19 cellular contexts compared by ENCODE assay signal in the genomic region with DNA sequence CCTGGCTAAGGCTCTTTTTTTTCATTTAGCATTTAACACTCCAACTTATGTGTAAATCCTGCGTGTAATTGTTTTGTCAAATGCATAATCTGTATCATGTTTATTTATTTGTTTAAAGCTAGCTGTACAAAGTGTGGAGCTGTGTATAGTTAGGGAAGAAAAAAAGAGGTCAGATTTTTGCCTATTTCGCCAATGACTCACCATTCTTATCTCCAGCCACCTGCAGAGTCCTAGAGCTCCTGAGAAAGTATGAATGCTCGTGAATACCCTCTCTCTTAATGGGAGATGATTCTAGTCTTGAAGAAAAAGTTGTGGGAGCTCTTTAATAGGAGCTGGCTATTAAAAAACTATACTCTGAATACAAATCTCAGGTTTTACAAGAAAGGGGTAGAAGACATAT.
DNase-seq lines count a peak whose midpoint lies in the region; ATAC-seq and TF ChIP-seq lines count a peak whose summit lies in the region.
"Had no signal": no experiment of that assay in that cellular context is flagged by ENCODE, and none has a peak within 500 bp of the region (broad histone marks: within the 10 kb centered on the region; RNA-seq: fewer than 3 reads in every experiment).

No MANE protein-coding gene starts in this region.

- in situ Hi-C loops in astrocyte of the spinal cord (cut with HindIII; ENCODE audit: low sequenced_read_pairs): no loop called here

- POLR2A ChIA-PET in HEK293 (lab: Yijun Ruan, JAX): no interaction called here

- H3K36me3 ChIP-seq in HEK293 (ENCODE audit: control insufficient read depth in 2 of 2, insufficient read depth in 1 of 2, low read length in 2 of 2): no peaks in the 10 kb centered on the region
- H3K36me3 ChIP-seq: BE2C had no signal

- no peak overlapping the region for H3K27ac ChIP-seq in HEK293 (ENCODE audit: extremely low read depth, low read depth, low read length)
- no peak overlapping the region for H3K27ac ChIP-seq in caudate nucleus (ENCODE audit: low read depth, low read length)
- H3K27ac ChIP-seq: A549, C4-2B, HL-60 had no signal

- CTCF ChIA-PET in HEK293 (lab: Yijun Ruan, JAX): interaction anchor here (1.1 kb wide), 1 partner anchor 22 kb away, joined by 7 read pairs; no protein-coding TSS in a partner anchor

- H3K9me3 ChIP-seq in HEK293 (ENCODE audit: control insufficient read depth, insufficient read depth, low read depth, low read length): no peaks in the 10 kb centered on the region
- H3K9me3 ChIP-seq: A549, BE2C had no signal

- ATAC-seq in HG03460 (IDR thresholded peaks at IDR 0.05; ENCODE audit: unreplicated experiment) (no peak), GM18870 (IDR thresholded peaks at IDR 0.05; ENCODE audit: unreplicated experiment) (no peak)
- ATAC-seq: A549, GM23338 had no signal

- TF ChIP-seq CTCF in HEK293 (tag by site-specific recombination; IDR thresholded peaks at IDR 0.05) (no peak), astrocyte of the spinal cord (IDR thresholded peaks at IDR 0.05; ENCODE audit: low read depth, low read length) (no peak)

- DNase-seq in M059J (ENCODE audit: low read depth) (peak; percentile 2), astrocyte of the spinal cord (ENCODE audit: low read depth, low spot score) (peak; percentile 27), non-pigmented ciliary epithelial cell (ENCODE audit: low read depth) (peak; percentile 32), NCI-H1694 treated with DMSO at 0.1 percent for 48 hours (lab: John Stamatoyannopoulos, UW) (no peak), caudate nucleus (lab: John Stamatoyannopoulos, UW) (no peak)
- DNase-seq: BE2C; CD4-positive, alpha-beta memory T cell; DMS79; EL; H9; HFFc6; KG1 had no signal

- no peaks in the 10 kb centered on the region for H3K4me1 ChIP-seq in HEK293 (ENCODE audit: control insufficient read depth, insufficient read depth, low read length)
- H3K4me1 ChIP-seq: A549, BE2C had no signal

- no peak overlapping the region for H3K4me3 ChIP-seq in HEK293 (ENCODE audit: low read depth, low read length)
- H3K4me3 ChIP-seq in astrocyte of the spinal cord (ENCODE audit: low read depth, low read length): no peak overlapping the region
- H3K4me3 ChIP-seq: A549, GM23338 had no signal

TF ChIP-seq in HEK293, 187 proteins besides CTCF, POLR2A, EP300 and RAD21:
- TF ChIP-seq GFI1B (tag by site-specific recombination; IDR thresholded peaks at IDR 0.05) (0 out of 2 replicates have a peak, but pooled peaks have one; percentile 17), OSR2 (tag by site-specific recombination; IDR thresholded peaks at IDR 0.05) (peak; percentile 24; the same call in 1 of the 2 replicates), BCL11B (tag by site-specific recombination; IDR thresholded peaks at IDR 0.05; ENCODE audit: low read depth) (no peak)
- TF ChIP-seq, protein P1, sequence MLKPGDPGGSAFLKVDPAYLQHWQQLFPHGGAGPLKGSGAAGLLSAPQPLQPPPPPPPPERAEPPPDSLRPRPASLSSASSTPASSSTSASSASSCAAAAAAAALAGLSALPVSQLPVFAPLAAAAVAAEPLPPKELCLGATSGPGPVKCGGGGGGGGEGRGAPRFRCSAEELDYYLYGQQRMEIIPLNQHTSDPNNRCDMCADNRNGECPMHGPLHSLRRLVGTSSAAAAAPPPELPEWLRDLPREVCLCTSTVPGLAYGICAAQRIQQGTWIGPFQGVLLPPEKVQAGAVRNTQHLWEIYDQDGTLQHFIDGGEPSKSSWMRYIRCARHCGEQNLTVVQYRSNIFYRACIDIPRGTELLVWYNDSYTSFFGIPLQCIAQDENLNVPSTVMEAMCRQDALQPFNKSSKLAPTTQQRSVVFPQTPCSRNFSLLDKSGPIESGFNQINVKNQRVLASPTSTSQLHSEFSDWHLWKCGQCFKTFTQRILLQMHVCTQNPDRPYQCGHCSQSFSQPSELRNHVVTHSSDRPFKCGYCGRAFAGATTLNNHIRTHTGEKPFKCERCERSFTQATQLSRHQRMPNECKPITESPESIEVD (tag by site-specific recombination; IDR thresholded peaks at IDR 0.05): peak; percentile 32; the same call in 1 of the 2 replicates
TF ChIP-seq in HEK293: peak in this region for 3.

Comparison
In these comparisons a context has a peak if more than half of its experiments do, and no peak if none do; other contexts are left out.
1. DNase-seq: peak in M059J (single experiment), astrocyte of the spinal cord (single experiment) and non-pigmented ciliary epithelial cell (single experiment); none in NCI-H1694 treated with DMSO at 0.1 percent for 48 hours (single experiment) and caudate nucleus (0 of 61).